23 cellular contexts compared by ENCODE assay signal in genomic region chr1:214420833-214421232, GRCh38.
DNase-seq lines count a peak whose midpoint lies in the region; ATAC-seq, FAIRE-seq and TF ChIP-seq lines count a peak whose summit lies in the region.
"Had no signal": no experiment of that assay in that cellular context is flagged by ENCODE, and none has a peak within 500 bp of the region (broad histone marks: within the 10 kb centered on the region; RNA-seq: fewer than 3 reads in every experiment).

No MANE protein-coding gene starts in this region.

- H2BK5ac ChIP-seq in mesendoderm (ENCODE audit: low read length): no peak overlapping the region

- no peak overlapping the region for H3K23ac ChIP-seq in mesendoderm (ENCODE audit: low read length)

- H4K20me1 ChIP-seq in K562 (replicated peaks; ENCODE audit: control insufficient read depth, insufficient read depth, low read length): no peaks in the 10 kb centered on the region

- TF ChIP-seq CTCF in K562 (IDR thresholded peaks at IDR 0.05 in 2 of 3, conservative IDR thresholded peaks at IDR 0.05 in 1 of 3; ENCODE audit: insufficient read depth in 2 of 3, low read depth in 1 of 3, low read length in 3 of 3): no peak

- FAIRE-seq in K562 (lab: Jason Lieb, UNC): no peak
- FAIRE-seq: bronchial epithelial cell, GM12892 had no signal

- no peaks in the 10 kb centered on the region for H3K9me1 ChIP-seq in K562 (ENCODE audit: control insufficient read depth, insufficient read depth, low read length)

- H3K79me2 ChIP-seq in ACC112 (ENCODE audit: control insufficient read depth, insufficient read depth, low read length, unreplicated experiment): peaks cover 80% of the 10 kb centered on the region
- H3K79me2 ChIP-seq in K562 (ENCODE audit: control insufficient read depth, insufficient read depth, low read length): no peaks in the 10 kb centered on the region
- peaks cover 47% of the 10 kb centered on the region for H3K79me2 ChIP-seq in mesendoderm (ENCODE audit: control insufficient read depth, insufficient read depth, low read length)

- CTCF ChIA-PET in K562 (lab: Yijun Ruan, JAX; ENCODE audit: low intra/inter-chr PET ratio): no interaction called here

- H3K9me3 ChIP-seq in HUES48 (ENCODE audit: control insufficient read depth, insufficient read depth, low read length) (no peaks in the 10 kb centered on the region), K562 (replicated peaks; ENCODE audit: control insufficient read depth, insufficient read depth, low read depth, low read length) (no peaks in the 10 kb centered on the region)
- H3K9me3 ChIP-seq: Peyer's patch, stomach, tibial nerve had no signal

- POLR2A ChIA-PET in K562 (lab: Yijun Ruan, JAX): no interaction called here

- H4K5ac ChIP-seq in mesendoderm (ENCODE audit: low read length): no peak overlapping the region

- peak overlapping the region; percentile 31 for H3K56ac ChIP-seq in mesendoderm (ENCODE audit: low read length)

- no peak overlapping the region for H2AFZ ChIP-seq in ACC112 (ENCODE audit: low read length, unreplicated experiment)
- H2AFZ ChIP-seq in K562 (ENCODE audit: low read depth, low read length): no peak overlapping the region

- WGBS in K562 (ENCODE audit: insufficient coverage, low coverage, missing lambda C conversion rate): 14% methylated on average over 2 of the region's 2 CpGs
- WGBS in mesendoderm (ENCODE audit: extremely low coverage, insufficient coverage, low lambda C conversion rate): no CpG with 5 or more reads among the region's 2 CpGs

- no peak overlapping the region for H4K8ac ChIP-seq in mesendoderm (ENCODE audit: low read depth, low read length)

- in situ Hi-C loops in K562 (cut with MboI): no loop called here

- H2BK15ac ChIP-seq in mesendoderm (replicated peaks; ENCODE audit: low read depth): peak overlapping the region; percentile 99

- H3K27me3 ChIP-seq in ACC112 (ENCODE audit: insufficient read depth, low read length): no peaks in the 10 kb centered on the region
- H3K27me3 ChIP-seq in HUES48 (ENCODE audit: control insufficient read depth, insufficient read depth, low read length): no peaks in the 10 kb centered on the region
- peaks cover 0 to 16% of the 10 kb centered on the region in 2 experiments; a peak in 3 of 5 replicates for H3K27me3 ChIP-seq in K562 (ENCODE audit: control insufficient read depth in 2 of 2, insufficient read depth in 2 of 2, low read length in 2 of 2)
- H3K27me3 ChIP-seq in mesendoderm (ENCODE audit: insufficient read depth, low read length, poor library complexity): no peaks in the 10 kb centered on the region
- H3K27me3 ChIP-seq: Peyer's patch, stomach, tibial nerve had no signal

- H3K9ac ChIP-seq in HUES48 (ENCODE audit: low read depth, low read length): no peak overlapping the region
- H3K9ac ChIP-seq in K562 (ENCODE audit: insufficient read depth in 1 of 2, low read depth in 2 of 2, low read length in 2 of 2): no peak overlapping the region
- no peak overlapping the region for H3K9ac ChIP-seq in mesendoderm (ENCODE audit: low read length)
- H3K9ac ChIP-seq: KMS-11 had no signal

- intact Hi-C loops in K562 (cut with micrococcal nuclease) (no loop called here), posterior cingulate gyrus (cut with DNase I) (no loop called here)

- no peak for TF ChIP-seq RAD21 in K562 (CRISPR knock-in tag; conservative IDR thresholded peaks at IDR 0.05 in 1 of 2, IDR thresholded peaks at IDR 0.05 in 1 of 2)

- no peak overlapping the region for H3K4me3 ChIP-seq in ACC112 (ENCODE audit: low read depth, low read length)
- no peak overlapping the region for H3K4me3 ChIP-seq in HUES48 (ENCODE audit: low read depth, low read length)
- H3K4me3 ChIP-seq in K562: no peak overlapping the region
- no peak overlapping the region for H3K4me3 ChIP-seq in mesendoderm (ENCODE audit: low read length)
- H3K4me3 ChIP-seq: Peyer's patch, stomach, tibial nerve had no signal

- peak overlapping the region; percentile 82 for H2BK120ac ChIP-seq in mesendoderm (ENCODE audit: low read depth, low read length)

- H3K18ac ChIP-seq in mesendoderm (ENCODE audit: low read length): no peak overlapping the region

- ATAC-seq in K562 (no peak), HG02852 (IDR thresholded peaks at IDR 0.05; ENCODE audit: unreplicated experiment) (no peak)
- ATAC-seq: right cardiac atrium had no signal

- TF ChIP-seq POLR2A in K562 (conservative IDR thresholded peaks at IDR 0.05): no peak

- no TSS peak for BruUV-seq in K562 (replicated peaks; lab: Mats Ljungman, UMichigan)

- H3K4ac ChIP-seq in mesendoderm (ENCODE audit: low read depth, low read length): peak overlapping the region; percentile 94

- peaks cover 87% of the 10 kb centered on the region for H3K4me1 ChIP-seq in ACC112 (ENCODE audit: control insufficient read depth, insufficient read depth, low read length, unreplicated experiment)
- H3K4me1 ChIP-seq in HUES48 (ENCODE audit: control insufficient read depth, insufficient read depth, low read length): peaks cover 30% of the 10 kb centered on the region
- H3K4me1 ChIP-seq in K562 (replicated peaks in 1 of 2; ENCODE audit: control insufficient read depth in 2 of 2, insufficient read depth in 2 of 2, low read length in 2 of 2): peaks cover 0 to 14% of the 10 kb centered on the region in 2 experiments; a peak in 3 of 5 replicates
- peaks cover 17% of the 10 kb centered on the region for H3K4me1 ChIP-seq in mesendoderm (ENCODE audit: control insufficient read depth, low read depth, low read length)
- H3K4me1 ChIP-seq: Peyer's patch had no signal

- H3K36me3 ChIP-seq in ACC112 (ENCODE audit: insufficient read depth, low read length): no peaks in the 10 kb centered on the region
- H3K36me3 ChIP-seq in HUES48 (ENCODE audit: control insufficient read depth, insufficient read depth, low read length): no peaks in the 10 kb centered on the region
- H3K36me3 ChIP-seq in K562 (ENCODE audit: control insufficient read depth, insufficient read depth, low read length): no peaks in the 10 kb centered on the region
- H3K36me3 ChIP-seq in mesendoderm (ENCODE audit: control insufficient read depth, insufficient read depth, low read length): no peaks in the 10 kb centered on the region
- H3K36me3 ChIP-seq: Peyer's patch, stomach, tibial nerve had no signal

- DNase-seq in K562 (ENCODE audit: extremely low read depth in 1 of 4, low spot score in 3 of 4): no peak
- no peak for DNase-seq in mesendoderm
- DNase-seq in NCI-H1694 treated with DMSO at 0.1 percent for 48 hours (lab: John Stamatoyannopoulos, UW): no peak
- DNase-seq in posterior cingulate gyrus: no peak
- no peak for DNase-seq in NCI-H524 (lab: John Stamatoyannopoulos, UW)
- DNase-seq: activated CD4-positive, alpha-beta T cell treated with anti-CD3 and anti-CD28 coated beads for 4 hours; amygdala; NCI-H1417 treated with DMSO at 0.1 percent for 48 hours; NCI-H345; NCI-H748 treated with DMSO at 0.1 percent for 48 hours; Peyer's patch; right cardiac atrium; SIG-M5; stimulated activated CD4-positive, alpha-beta T cell treated with anti-CD3 and anti-CD28 coated beads, Interleukin-2, amount 100 ng/mL, for 48 hours; stomach; SW 1271 had no signal

- no peak overlapping the region for H2AK5ac ChIP-seq in mesendoderm (ENCODE audit: low read length)

- no peak for TF ChIP-seq EP300 in K562 (IDR thresholded peaks at IDR 0.05; ENCODE audit: low read length)

- peak overlapping the region; percentile 86 for H3K27ac ChIP-seq in ACC112 (ENCODE audit: low read depth, low read length)
- H3K27ac ChIP-seq in HUES48 (ENCODE audit: low read depth, low read length): peak overlapping the region; percentile 17
- no peak overlapping the region for H3K27ac ChIP-seq in K562 (ENCODE audit: extremely low read depth, low read depth, low read length)
- H3K27ac ChIP-seq in mesendoderm (ENCODE audit: low read depth, low read length): peak overlapping the region; percentile 39
- H3K27ac ChIP-seq: KMS-11, Peyer's patch, stomach, tibial nerve had no signal

- peaks cover 4% of the 10 kb centered on the region for H3K79me1 ChIP-seq in mesendoderm (ENCODE audit: low read length)

- H3K4me2 ChIP-seq in K562 (ENCODE audit: insufficient read depth, low read length) (no peak overlapping the region), mesendoderm (ENCODE audit: low read length) (no peak overlapping the region)
- H3K4me2 ChIP-seq: KMS-11 had no signal

TF ChIP-seq in K562, 482 proteins besides CTCF, POLR2A, EP300 and RAD21:
- TF ChIP-seq MAFK (IDR thresholded peaks at IDR 0.05; ENCODE audit: low read length) (peak; percentile 31; the same call in 1 of the 2 replicates), MAFG (tag; conservative IDR thresholded peaks at IDR 0.05) (peak; percentile 92), NFE2 (IDR thresholded peaks at IDR 0.05; ENCODE audit: low read depth) (peak; percentile 54), MAFF (IDR thresholded peaks at IDR 0.05; ENCODE audit: low read length) (peak; percentile 59; the same call in 1 of the 2 replicates), C11orf30 (IDR thresholded peaks at IDR 0.05; ENCODE audit: low read depth) (peak; percentile 75), ZNF518B (CRISPR knock-in tag; IDR thresholded peaks at IDR 0.05) (no peak), MTA2 (IDR thresholded peaks at IDR 0.05; ENCODE audit: low read depth) (no peak), ZNF316 (IDR thresholded peaks at IDR 0.05) (peak; percentile 89)
